ENCODE assay signal across 11 cellular contexts in genomic region chr3:119508172-119508845, GRCh38.
DNase-seq lines count a peak whose midpoint lies in the region; ATAC-seq lines count a peak whose summit lies in the region.
"Had no signal": no experiment of that assay in that cellular context is flagged by ENCODE, and none has a peak within 500 bp of the region (broad histone marks: within the 10 kb centered on the region; RNA-seq: fewer than 3 reads in every experiment).

No MANE protein-coding gene starts in this region.

- H3K9me3 Mint-ChIP-seq in activated naive CD4-positive, alpha-beta T cell treated with anti-CD3 and anti-CD28 coated beads, Interleukin-2, amount 10 ng/mL, durations not matched to agents 7 days and 5 days: no peaks in the 10 kb centered on the region

- no peak overlapping the region for H3K27ac ChIP-seq in substantia nigra (ENCODE audit: low read depth, low read length, poor library complexity, severe bottlenecking)
- H3K27ac ChIP-seq: sigmoid colon had no signal

- H3K4me3 Mint-ChIP-seq in activated naive CD4-positive, alpha-beta T cell treated with anti-CD3 and anti-CD28 coated beads, Interleukin-2, amount 10 ng/mL, durations not matched to agents 7 days and 5 days: no peak overlapping the region

- H3K27ac Mint-ChIP-seq in activated naive CD4-positive, alpha-beta T cell treated with anti-CD3 and anti-CD28 coated beads, Interleukin-2, amount 10 ng/mL, durations not matched to agents 7 days and 5 days: peak overlapping the region; percentile 79

- peak; percentile 67 for ATAC-seq in GM19025 (IDR thresholded peaks at IDR 0.05; ENCODE audit: low read depth, unreplicated experiment)
- ATAC-seq in HG03175 (IDR thresholded peaks at IDR 0.05; ENCODE audit: unreplicated experiment): peak; percentile 70
- ATAC-seq in GM18517 (IDR thresholded peaks at IDR 0.05; ENCODE audit: unreplicated experiment): no peak
- ATAC-seq in GM19035 (IDR thresholded peaks at IDR 0.05; ENCODE audit: unreplicated experiment): no peak

- peaks cover 42% of the 10 kb centered on the region for H3K4me1 Mint-ChIP-seq in activated naive CD4-positive, alpha-beta T cell treated with anti-CD3 and anti-CD28 coated beads, Interleukin-2, amount 10 ng/mL, durations not matched to agents 7 days and 5 days

- DNase-seq in GDM1 (lab: John Stamatoyannopoulos, UW) (peak; percentile 47), EL (no peak), substantia nigra (lab: John Stamatoyannopoulos, UW) (no peak)
- peak; percentile 43 for DNase-seq in activated naive CD4-positive, alpha-beta T cell treated with anti-CD3 and anti-CD28 coated beads, Interleukin-2, amount 10 ng/mL, durations not matched to agents 7 days and 5 days
- DNase-seq: glutamatergic neuron, NCI-H2029 treated with DMSO at 0.1 percent for 48 hours, sigmoid colon had no signal

- CTCF ChIA-PET in activated naive CD4-positive, alpha-beta T cell treated with anti-CD3 and anti-CD28 coated beads, Interleukin-2, amount 10 ng/mL, durations not matched to agents 7 days and 5 days (lab: Charles Lee): interaction anchor here (0.8 to 1.3 kb wide), 2 partner anchors 10 to 267 kb away, joined by 3 read pairs; no protein-coding TSS in a partner anchor

- H3K36me3 Mint-ChIP-seq in activated naive CD4-positive, alpha-beta T cell treated with anti-CD3 and anti-CD28 coated beads, Interleukin-2, amount 10 ng/mL, durations not matched to agents 7 days and 5 days: peaks cover 58% of the 10 kb centered on the region

- no peaks in the 10 kb centered on the region for H3K27me3 Mint-ChIP-seq in activated naive CD4-positive, alpha-beta T cell treated with anti-CD3 and anti-CD28 coated beads, Interleukin-2, amount 10 ng/mL, durations not matched to agents 7 days and 5 days

Comparison
In these comparisons a context has a peak if more than half of its experiments do, and no peak if none do; other contexts are left out.
1. DNase-seq: peak in GDM1 (single experiment) and activated naive CD4-positive, alpha-beta T cell treated with anti-CD3 and anti-CD28 coated beads, Interleukin-2, amount 10 ng/mL, durations not matched to agents 7 days and 5 days (single experiment); none in EL (single experiment) and substantia nigra (0 of 49).
2. ATAC-seq: peak in GM19025 (single experiment) and HG03175 (single experiment); none in GM18517 (single experiment) and GM19035 (single experiment).